In the genomic region with DNA sequence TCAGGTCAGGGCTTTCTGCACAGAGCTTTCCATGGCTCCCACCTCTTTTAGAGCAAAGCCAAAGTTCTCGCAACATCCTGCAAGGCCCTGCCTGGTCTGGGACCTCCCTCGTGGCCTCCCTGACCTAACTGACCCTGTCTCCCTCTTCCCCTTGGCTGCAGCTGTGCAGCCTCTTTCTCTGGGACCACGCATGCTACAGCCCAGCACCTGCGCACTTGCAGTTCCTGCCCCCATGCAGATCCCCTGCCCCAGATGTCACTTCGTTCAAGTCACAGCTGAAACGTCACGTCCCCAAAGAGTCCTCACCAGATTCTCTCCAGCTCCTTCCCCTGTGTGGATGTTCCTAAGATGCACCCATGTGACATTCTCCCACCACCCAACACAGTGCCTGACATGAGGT, we compare ENCODE assay signal across 9 cellular contexts.
"Had no signal": no experiment of that assay in that cellular context is flagged by ENCODE, and none has a peak within 500 bp of the region (broad histone marks: within the 10 kb centered on the region; RNA-seq: fewer than 3 reads in every experiment).

No MANE protein-coding gene starts in this region.

- H3K36me3 Mint-ChIP-seq: IgD-negative memory B cell had no signal

- H3K4me3 Mint-ChIP-seq: HFFc6, IgD-negative memory B cell had no signal

- ATAC-seq: HCT116, HepG2 had no signal

- H3K27ac Mint-ChIP-seq: HFFc6, IgD-negative memory B cell had no signal

- FAIRE-seq: HepG2 had no signal

- H3K27ac ChIP-seq: HL-60 had no signal

- H3K36me3 ChIP-seq: HAP-1 had no signal

- H3K9me3 ChIP-seq: HAP-1 had no signal

- H3K4me1 Mint-ChIP-seq: IgD-negative memory B cell had no signal

- H3K4me1 ChIP-seq: HAP-1 had no signal

- H3K4me3 ChIP-seq: HAP-1 had no signal

- DNase-seq: GOT3, H7, HFFc6, KBM-7 had no signal

- H3K27me3 Mint-ChIP-seq: IgD-negative memory B cell had no signal
